Comparison of ENCODE assay signal across 15 cellular contexts in the genomic region with DNA sequence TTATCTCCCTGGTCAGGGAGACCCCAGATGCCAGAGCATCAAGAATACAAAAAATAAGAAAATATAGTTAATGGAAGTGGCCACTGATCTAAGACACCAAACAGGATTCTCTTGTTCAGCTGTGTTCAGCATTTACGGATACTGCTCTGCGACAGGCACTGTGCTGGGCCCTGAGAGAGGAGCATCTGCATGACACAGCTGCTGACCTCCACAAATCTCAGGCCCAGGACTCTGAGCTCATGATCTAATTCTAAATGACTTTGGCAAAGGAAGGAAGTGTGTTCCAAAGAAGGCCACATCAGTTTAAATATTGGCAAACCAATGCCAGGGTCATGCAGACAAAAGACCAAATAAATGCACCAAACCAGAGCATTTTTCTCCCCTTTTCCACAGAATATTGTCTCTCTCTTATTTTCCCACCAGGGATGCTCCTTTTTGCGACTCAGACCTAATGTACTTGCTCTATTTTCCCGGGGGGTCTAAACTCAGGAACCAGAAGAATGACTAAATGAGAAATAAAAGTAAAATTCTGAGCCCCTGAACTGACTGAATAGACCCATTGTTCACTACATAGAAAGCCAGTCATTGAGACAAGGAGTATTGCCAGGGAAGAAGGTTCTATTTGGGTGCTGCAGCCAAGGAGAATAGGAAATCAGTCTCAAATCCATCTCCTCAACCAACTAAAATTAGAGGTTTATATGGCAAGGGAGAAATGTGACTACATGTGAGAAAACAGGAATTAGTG. TPM values are rescaled to one million over a fixed set of nuclear protein-coding genes. Genes with fewer than 3 reads are reported as not detected.
DNase-seq lines count a peak whose midpoint lies in the region; ATAC-seq, FAIRE-seq and TF ChIP-seq lines count a peak whose summit lies in the region.
"Had no signal": no experiment of that assay in that cellular context is flagged by ENCODE, and none has a peak within 500 bp of the region (broad histone marks: within the 10 kb centered on the region; RNA-seq: fewer than 3 reads in every experiment).

No MANE protein-coding gene starts in this region.

- ATAC-seq in K562 (no peak), left colon (no peak), GM18517 (IDR thresholded peaks at IDR 0.05; ENCODE audit: unreplicated experiment) (no peak)
- no peak for ATAC-seq in naive thymus-derived CD8-positive, alpha-beta T cell

- H3K36me3 ChIP-seq in Caco-2 (ENCODE audit: control insufficient read depth, insufficient read depth, low read length) (no peaks in the 10 kb centered on the region), K562 (ENCODE audit: control insufficient read depth, insufficient read depth, low read length) (no peaks in the 10 kb centered on the region), OCI-LY7 (ENCODE audit: insufficient read depth, low read length) (peaks cover 14% of the 10 kb centered on the region; the same call in 1 of the 2 replicates)

- H3K36me3 Mint-ChIP-seq in Caco-2 (ENCODE audit: insufficient read depth, unreplicated experiment): peaks cover 7% of the 10 kb centered on the region
- H3K36me3 Mint-ChIP-seq in naive thymus-derived CD8-positive, alpha-beta T cell: peaks cover 0 to 16% (median 12%) of the 10 kb centered on the region in 3 donors

- POLR2A ChIA-PET in Caco-2 (lab: Charles Lee) (no interaction called here), K562 (lab: Yijun Ruan, JAX) (no interaction called here), OCI-LY7 (lab: Charles Lee) (interaction anchor here (1.5 kb wide), 1 partner anchor 20 kb away, joined by 3 read pairs; no protein-coding TSS in a partner anchor)
- POLR2A ChIA-PET in naive thymus-derived CD8-positive, alpha-beta T cell (lab: Charles Lee): no interaction called here

- no peaks in the 10 kb centered on the region for H4K20me1 ChIP-seq in K562 (replicated peaks; ENCODE audit: control insufficient read depth, insufficient read depth, low read length)
- no peaks in the 10 kb centered on the region for H4K20me1 ChIP-seq in OCI-LY7 (ENCODE audit: insufficient read depth, low read length)

- whole genome bisulfite sequencing in K562 (ENCODE audit: insufficient coverage, low coverage, missing lambda C conversion rate): 60% methylated on average over 4 of the region's 4 CpGs

- intact Hi-C loops in Caco-2 (cut with micrococcal nuclease; ENCODE audit: unreplicated experiment): no loop called here
- intact Hi-C loops in K562 (cut with micrococcal nuclease): no loop called here
- intact Hi-C loops in left colon (cut with DNase I, micrococcal nuclease): no loop called here
- intact Hi-C loops in OCI-LY7 (cut with micrococcal nuclease; ENCODE audit: unreplicated experiment): no loop called here

- no peak for TF ChIP-seq POLR2A in K562 (conservative IDR thresholded peaks at IDR 0.05)

- TF ChIP-seq RAD21 in K562 (CRISPR knock-in tag; conservative IDR thresholded peaks at IDR 0.05 in 1 of 2, IDR thresholded peaks at IDR 0.05 in 1 of 2): no peak

- H3K9me3 Mint-ChIP-seq in Caco-2 (ENCODE audit: unreplicated experiment): peaks cover 33% of the 10 kb centered on the region
- H3K9me3 Mint-ChIP-seq in naive thymus-derived CD8-positive, alpha-beta T cell: peaks cover 0 to 28% (median 15%) of the 10 kb centered on the region in 9 donors

- BruUV-seq in Caco-2 (replicated peaks; lab: Mats Ljungman, UMichigan): no TSS peak
- BruUV-seq in K562 (replicated peaks; lab: Mats Ljungman, UMichigan): no TSS peak
- no TSS peak for BruUV-seq in OCI-LY7 (replicated peaks; lab: Mats Ljungman, UMichigan)

- H3K27me3 ChIP-seq in Caco-2 (replicated peaks; ENCODE audit: control insufficient read depth, insufficient read depth, low read length) (no peaks in the 10 kb centered on the region), K562 (ENCODE audit: control insufficient read depth in 2 of 2, insufficient read depth in 2 of 2, low read length in 2 of 2) (no peaks in the 10 kb centered on the region)
- H3K27me3 ChIP-seq: spleen had no signal

- peak; percentile 18 for DNase-seq in Ammon's horn (ENCODE audit: low spot score)
- no peak for DNase-seq in Caco-2
- DNase-seq in K562 (ENCODE audit: extremely low read depth in 1 of 4, low spot score in 3 of 4): no peak
- no peak for DNase-seq in naive thymus-derived CD8-positive, alpha-beta T cell
- DNase-seq in left colon: no peak
- DNase-seq in NCI-H446 treated with DMSO at 0.1 percent for 48 hours (lab: John Stamatoyannopoulos, UW): no peak
- no peak for DNase-seq in OCI-LY7 (ENCODE audit: low spot score)
- DNase-seq: activated CD4-positive, alpha-beta T cell treated with anti-CD3 and anti-CD28 coated beads for 48 hours; activated effector memory CD4-positive, alpha-beta T cell treated with anti-CD3 and anti-CD28 coated beads, Interleukin-2, amount 50 U/mL, for 16 hours; DMS79 treated with DMSO at 0.1 percent for 48 hours; NCI-H1694; NCI-H69; RPMI8226; spleen had no signal

- H3K9me2 ChIP-seq in OCI-LY7 (ENCODE audit: insufficient read depth, low read length): no peaks in the 10 kb centered on the region

- H3K27ac ChIP-seq in K562 (ENCODE audit: extremely low read depth, low read depth, low read length) (no peak overlapping the region), OCI-LY7 (ENCODE audit: low read depth, low read length, poor library complexity, severe bottlenecking) (no peak overlapping the region)

- TF ChIP-seq CTCF in Caco-2 (IDR thresholded peaks at IDR 0.05; ENCODE audit: insufficient read depth in 1 of 2, low read depth in 1 of 2, low read length in 1 of 2, severe bottlenecking in 1 of 2, unreplicated experiment in 1 of 2): no peak
- TF ChIP-seq CTCF in K562 (IDR thresholded peaks at IDR 0.05 in 2 of 3, conservative IDR thresholded peaks at IDR 0.05 in 1 of 3; ENCODE audit: insufficient read depth in 2 of 3, low read depth in 1 of 3, low read length in 3 of 3): no peak
- no peak for TF ChIP-seq CTCF in OCI-LY7 (conservative IDR thresholded peaks at IDR 0.05; ENCODE audit: low read length)

- H3K4me2 ChIP-seq in K562 (ENCODE audit: insufficient read depth, low read length) (no peak overlapping the region), OCI-LY7 (ENCODE audit: low read length) (no peak overlapping the region)

- H3K4me3 ChIP-seq in Caco-2 (ENCODE audit: low read depth, low read length): no peak overlapping the region
- no peak overlapping the region for H3K4me3 ChIP-seq in K562
- no peak overlapping the region for H3K4me3 ChIP-seq in OCI-LY7 (ENCODE audit: low read depth, low read length, poor library complexity, severe bottlenecking)

- in situ Hi-C loops in K562 (cut with MboI): no loop called here

- H3K9me3 ChIP-seq in Caco-2: peaks cover 12% of the 10 kb centered on the region
- H3K9me3 ChIP-seq in K562 (replicated peaks; ENCODE audit: control insufficient read depth, insufficient read depth, low read depth, low read length): peaks cover 19% of the 10 kb centered on the region
- peaks cover 26% of the 10 kb centered on the region for H3K9me3 ChIP-seq in OCI-LY7 (ENCODE audit: low read length)

- CTCF ChIA-PET in Caco-2 (lab: Charles Lee): no interaction called here
- CTCF ChIA-PET in K562 (lab: Yijun Ruan, JAX; ENCODE audit: low intra/inter-chr PET ratio): no interaction called here
- CTCF ChIA-PET in OCI-LY7 (lab: Charles Lee; ENCODE audit: unreplicated experiment): interaction anchor here (0.7 kb wide), 1 partner anchor 153 kb away, joined by 4 read pairs; no protein-coding TSS in a partner anchor

- H3K4me1 Mint-ChIP-seq in Caco-2 (ENCODE audit: low read depth, unreplicated experiment): no peaks in the 10 kb centered on the region
- H3K4me1 Mint-ChIP-seq in naive thymus-derived CD8-positive, alpha-beta T cell: peaks cover 3 to 39% (median 37%) of the 10 kb centered on the region in 4 donors

- TF ChIP-seq EP300 in K562 (IDR thresholded peaks at IDR 0.05; ENCODE audit: low read length): no peak

- H3K4me3 Mint-ChIP-seq in Caco-2 (ENCODE audit: unreplicated experiment): peak overlapping the region; percentile 88
- H3K4me3 Mint-ChIP-seq in naive thymus-derived CD8-positive, alpha-beta T cell: peak overlapping the region in 9 of 10 donors; percentile 41 to 97 (median 54)

- FAIRE-seq in K562 (lab: Jason Lieb, UNC): no peak

- H2AFZ ChIP-seq in K562 (ENCODE audit: low read depth, low read length) (peak overlapping the region; percentile 96; the same call in 1 of the 2 replicates), OCI-LY7 (ENCODE audit: low read length) (no peak overlapping the region)

- no peak overlapping the region for H3K9ac ChIP-seq in K562 (ENCODE audit: insufficient read depth in 1 of 2, low read depth in 2 of 2, low read length in 2 of 2)

- H3K27ac Mint-ChIP-seq in Caco-2 (ENCODE audit: unreplicated experiment): no peak overlapping the region
- H3K27ac Mint-ChIP-seq in naive thymus-derived CD8-positive, alpha-beta T cell: peak overlapping the region in 8 of 10 donors; percentile 34 to 97 (median 93)

- H3K27me3 Mint-ChIP-seq in Caco-2 (ENCODE audit: insufficient read depth, unreplicated experiment): no peaks in the 10 kb centered on the region
- H3K27me3 Mint-ChIP-seq in naive thymus-derived CD8-positive, alpha-beta T cell: peaks cover 0 to 4% (median 0%) of the 10 kb centered on the region in 5 donors

- H3K4me1 ChIP-seq in Caco-2: 0 out of 2 replicates have a peak, but pooled peaks cover 9% of the 10 kb centered on the region
- H3K4me1 ChIP-seq in K562 (replicated peaks in 1 of 2; ENCODE audit: control insufficient read depth in 2 of 2, insufficient read depth in 2 of 2, low read length in 2 of 2): peaks cover 4 to 14% of the 10 kb centered on the region in 2 experiments; a peak in 4 of 5 replicates
- peaks cover 17% of the 10 kb centered on the region for H3K4me1 ChIP-seq in OCI-LY7 (ENCODE audit: insufficient read depth, low read length, poor library complexity, severe bottlenecking)

- H3K79me2 ChIP-seq in K562 (ENCODE audit: control insufficient read depth, insufficient read depth, low read length): peaks cover 17% of the 10 kb centered on the region
- H3K79me2 ChIP-seq in OCI-LY7 (ENCODE audit: insufficient read depth, low read depth, low read length): peaks cover 13% of the 10 kb centered on the region; the same call in 1 of the 2 replicates

- H3K9me1 ChIP-seq in K562 (ENCODE audit: control insufficient read depth, insufficient read depth, low read length): no peaks in the 10 kb centered on the region

RNA-seq across cellular contexts. Expression of gene AGGF1, which starts 1.4 kb away (rescaled TPM):
- total RNA-seq in Caco-2 (2022): 20.2 and 28.6 TPM in 2 replicates
- 8.7 and 14.0 TPM in 2 replicates for total RNA-seq in K562 (2011; cell fraction: chromatin; rRNA removed; ENCODE audit: low replicate concordance)
- total RNA-seq in K562 (2011; cell fraction: nucleolus; rRNA removed): 4.8 and 7.0 TPM in 2 replicates
- 7.1 and 8.5 TPM in 2 replicates for total RNA-seq in K562 (2011; cell fraction: nucleoplasm; rRNA removed)
- total RNA-seq in K562 (2014; rRNA removed): 15.6 and 19.8 TPM in 2 replicates
- total RNA-seq in K562 (2014; rRNA removed; fragmentation: Illumina TruSeq; extraction: Trizol): 14.7 and 17.8 TPM in 2 replicates
- 12.1 and 13.4 TPM in 2 replicates for total RNA-seq in K562 (2015; rRNA removed; fragmentation: Illumina TruSeq; extraction: Trizol)
- 16.7 and 17.2 TPM in 2 replicates for total RNA-seq in K562 (2021)
- 15.6 and 20.4 TPM in 2 replicates for polyA plus RNA-seq in K562 (2011; rRNA removed)
- 6.5 and 9.1 TPM in 2 replicates for polyA plus RNA-seq in K562 (2011; cell fraction: cytosol; rRNA removed)
- 6.0 and 6.9 TPM in 2 replicates for polyA plus RNA-seq in K562 (2011; cell fraction: nucleus; rRNA removed)
- polyA plus RNA-seq in K562 (2012): 10.0 and 12.8 TPM in 2 replicates
- polyA plus RNA-seq in K562 (2014; fragmentation: Illumina TruSeq; extraction: Trizol): 10.7 and 12.9 TPM in 2 replicates
- polyA plus RNA-seq in K562 (2014; fragmentation: Nextera tagmentation; extraction: Ambion mirVana): 1 to 10 TPM; 5.2 to 5.8 TPM
- 10.0 and 12.4 TPM in 2 replicates for polyA plus RNA-seq in K562 (2014; rRNA removed)
- 10.4 and 13.3 TPM in 2 replicates for polyA minus RNA-seq in K562 (2011; rRNA and poly(A)+ RNA removed)
- polyA minus RNA-seq in K562 (2011; cell fraction: cytosol; rRNA and poly(A)+ RNA removed): 6.3 and 8.2 TPM in 2 replicates
- 9.6 and 15.6 TPM in 2 replicates for polyA minus RNA-seq in K562 (2011; cell fraction: nucleus; rRNA and poly(A)+ RNA removed)
- total RNA-seq in naive thymus-derived CD8-positive, alpha-beta T cell: 10 to 100 TPM; 29.8 to 30.8 TPM
- 10 to 100 TPM; 24.4 to 35.9 (median 28.9) TPM for polyA plus RNA-seq in naive thymus-derived CD8-positive, alpha-beta T cell
- 10 to 100 TPM; 18.3 to 20.1 TPM for total RNA-seq in left colon
- 18.5 and 19.3 TPM in 2 replicates for total RNA-seq in OCI-LY7 (2014; rRNA removed; shearing (Covaris generic))
- 32.2 and 33.6 TPM in 2 replicates for total RNA-seq in OCI-LY7 (2022)

RNA-seq across cellular contexts. Expression of gene ZBED3, which starts 58.3 kb away (rescaled TPM):
- total RNA-seq in Caco-2 (2022): 38.5 and 38.8 TPM in 2 replicates
- total RNA-seq in K562 (2011; cell fraction: chromatin; rRNA removed; ENCODE audit: low replicate concordance): 0.05 TPM in 1 of 2 replicates, not detected in the other
- under 0.01 TPM in 1 of 2 replicates, not detected in the other for total RNA-seq in K562 (2011; cell fraction: nucleolus; rRNA removed)
- total RNA-seq in K562 (2011; cell fraction: nucleoplasm; rRNA removed): 0.15 TPM in 1 of 2 replicates, not detected in the other
- total RNA-seq in K562 (2014; rRNA removed): not detected in 2 replicates
- total RNA-seq in K562 (2014; rRNA removed; fragmentation: Illumina TruSeq; extraction: Trizol): not detected in 2 replicates
- total RNA-seq in K562 (2015; rRNA removed; fragmentation: Illumina TruSeq; extraction: Trizol): not detected in 2 replicates
- total RNA-seq in K562 (2021): 0.04 TPM in 1 of 2 replicates, not detected in the other
- 0.01 TPM in 1 of 2 replicates, not detected in the other for polyA plus RNA-seq in K562 (2011; rRNA removed)
- polyA plus RNA-seq in K562 (2011; cell fraction: cytosol; rRNA removed): 0.01 TPM in 1 of 2 replicates, not detected in the other
- 0.01 and 0.03 TPM in 2 replicates for polyA plus RNA-seq in K562 (2011; cell fraction: nucleus; rRNA removed)
- 0.03 and 0.04 TPM in 2 replicates for polyA plus RNA-seq in K562 (2012)
- polyA plus RNA-seq in K562 (2014; fragmentation: Illumina TruSeq; extraction: Trizol): 0.01 TPM in 1 of 2 replicates, not detected in the other
- under 1 TPM; 0.01 to 0.03 TPM for polyA plus RNA-seq in K562 (2014; fragmentation: Nextera tagmentation; extraction: Ambion mirVana)
- polyA plus RNA-seq in K562 (2014; rRNA removed): not detected in 2 replicates
- 0.04 TPM in 1 of 2 replicates, not detected in the other for polyA minus RNA-seq in K562 (2011; rRNA and poly(A)+ RNA removed)
- polyA minus RNA-seq in K562 (2011; cell fraction: cytosol; rRNA and poly(A)+ RNA removed): not detected in 2 replicates
- polyA minus RNA-seq in K562 (2011; cell fraction: nucleus; rRNA and poly(A)+ RNA removed): under 0.01 and 0.11 TPM in 2 replicates
- 10 to 100 TPM in 1 of 2 experiments, 1 to 10 TPM in 1; 8.4 to 10.5 TPM for total RNA-seq in naive thymus-derived CD8-positive, alpha-beta T cell
- 1 to 10 TPM; 2.6 to 8.9 (median 4.6) TPM for polyA plus RNA-seq in naive thymus-derived CD8-positive, alpha-beta T cell
- total RNA-seq in left colon: 1 to 10 TPM; 8.1 to 9.5 TPM
- 1.2 and 3.6 TPM in 2 replicates for total RNA-seq in OCI-LY7 (2014; rRNA removed; shearing (Covaris generic))
- total RNA-seq in OCI-LY7 (2022): 12.6 and 13.2 TPM in 2 replicates
